8 cellular contexts compared by ENCODE assay signal in genomic region chr7:133718131-133718530, GRCh38.
"Had no signal": no experiment of that assay in that cellular context is flagged by ENCODE, and none has a peak within 500 bp of the region (broad histone marks: within the 10 kb centered on the region; RNA-seq: fewer than 3 reads in every experiment).

No MANE protein-coding gene starts in this region.

- H3K27ac Mint-ChIP-seq: GM23338, HFFc6 had no signal

- DNase-seq: GM23248, GOT3, H7, HCEC 1CT, HFFc6 had no signal

- H3K4me1 ChIP-seq: HAP-1 had no signal

- H3K4me1 Mint-ChIP-seq: GM23338 had no signal

- H3K4me3 ChIP-seq: GM23248, GM23338, HAP-1 had no signal

- H3K36me3 ChIP-seq: HAP-1 had no signal

- ATAC-seq: GM23338, HCT116 had no signal

- H3K9ac ChIP-seq: GM23248 had no signal

- H2AFZ ChIP-seq: GM23248, GM23338 had no signal

- H3K9me3 ChIP-seq: HAP-1 had no signal

- H3K9me3 Mint-ChIP-seq: GM23338, HFFc6 had no signal

- H3K4me2 ChIP-seq: GM23338 had no signal

- H3K4me3 Mint-ChIP-seq: GM23338, HFFc6 had no signal

- H3K27ac ChIP-seq: GM23248 had no signal
